In genomic region chr11:12411806-12412727, GRCh38 we compare ENCODE assay signal across 8 cellular contexts. TPM values are rescaled to one million over a fixed set of nuclear protein-coding genes. Genes with fewer than 3 reads are reported as not detected.
DNase-seq lines count a peak whose midpoint lies in the region; ATAC-seq and TF ChIP-seq lines count a peak whose summit lies in the region.

No MANE protein-coding gene starts in this region.

- CTCF ChIA-PET in CD8-positive, alpha-beta T cell (lab: Charles Lee): interaction anchor here (0.8 to 2.1 kb wide), 8 partner anchors 9 to 477 kb away, joined by 3 to 14 read pairs (median 4); no protein-coding TSS in a partner anchor

- H3K9me3 ChIP-seq in CD8-positive, alpha-beta T cell (ENCODE audit: low read length): no peaks in the 10 kb centered on the region
- H3K9me3 ChIP-seq in uterus: no peaks in the 10 kb centered on the region

- TF ChIP-seq POLR2A in uterus (IDR thresholded peaks at IDR 0.05): peak in 1 of 2 donors; percentile 18

- no peak overlapping the region for H3K4me3 Mint-ChIP-seq in CD8-positive, alpha-beta T cell

- ATAC-seq in CD8-positive, alpha-beta T cell: no peak
- ATAC-seq in GM19467 (IDR thresholded peaks at IDR 0.05; ENCODE audit: unreplicated experiment): peak; percentile 74
- ATAC-seq in GM21717 (IDR thresholded peaks at IDR 0.05; ENCODE audit: unreplicated experiment): no peak

- intact Hi-C loops in CD8-positive, alpha-beta T cell (cut with DNase I, micrococcal nuclease): loop anchor here (2.0 to 5.0 kb wide), 2 partner anchors 81 to 480 kb away; no protein-coding TSS in a partner anchor
- intact Hi-C loops in uterus (cut with DNase I; ENCODE audit: low total_unique reads): no loop called here

- H3K4me1 Mint-ChIP-seq in CD8-positive, alpha-beta T cell (ENCODE audit: low read depth): no peaks in the 10 kb centered on the region

- H3K4me3 ChIP-seq in CD8-positive, alpha-beta T cell (ENCODE audit: low read depth, low read length): no peak overlapping the region
- no peak overlapping the region for H3K4me3 ChIP-seq in uterus

- H3K36me3 Mint-ChIP-seq in CD8-positive, alpha-beta T cell: no peaks in the 10 kb centered on the region

- H3K27me3 ChIP-seq in CD8-positive, alpha-beta T cell (ENCODE audit: insufficient read depth, low read length): no peaks in the 10 kb centered on the region
- no peaks in the 10 kb centered on the region for H3K27me3 ChIP-seq in uterus

- no peaks in the 10 kb centered on the region for H3K36me3 ChIP-seq in CD8-positive, alpha-beta T cell (ENCODE audit: insufficient read depth, low read length)
- H3K36me3 ChIP-seq in uterus: no peaks in the 10 kb centered on the region

- no peak overlapping the region for H3K27ac Mint-ChIP-seq in CD8-positive, alpha-beta T cell

- no peaks in the 10 kb centered on the region for H3K9me3 Mint-ChIP-seq in CD8-positive, alpha-beta T cell

- peak; percentile 32 for TF ChIP-seq CTCF in CD8-positive, alpha-beta T cell (IDR thresholded peaks at IDR 0.05)
- peak; percentile 59 to 78 (median 66) for TF ChIP-seq CTCF in uterus (IDR thresholded peaks at IDR 0.05)

- POLR2A ChIA-PET in CD8-positive, alpha-beta T cell (lab: Charles Lee): no interaction called here

- peaks cover 6% of the 10 kb centered on the region for H3K27me3 Mint-ChIP-seq in CD8-positive, alpha-beta T cell (ENCODE audit: low read depth)

- H3K4me1 ChIP-seq in CD8-positive, alpha-beta T cell (ENCODE audit: insufficient read depth, low read length): no peaks in the 10 kb centered on the region
- peaks cover 7 to 23% of the 10 kb centered on the region in 2 donors for H3K4me1 ChIP-seq in uterus

- peak in 3 of 7 experiments; percentile 13 to 21 (median 17) for DNase-seq in CD8-positive, alpha-beta T cell
- DNase-seq in NCI-H1930 (lab: John Stamatoyannopoulos, UW) (peak; percentile 26 to 46), fibroblast of peridontal ligament (ENCODE audit: extremely low read depth) (peak; percentile 97), non-pigmented ciliary epithelial cell (ENCODE audit: low read depth) (peak; percentile 77), uterus (peak; percentile 75 to 80)
- DNase-seq in activated CD4-positive, alpha-beta T cell treated with anti-CD3 and anti-CD28 coated beads, Interleukin-2, amount 50 U/mL, for 1 hour: peak; percentile 20

- H3K27ac ChIP-seq in CD8-positive, alpha-beta T cell (ENCODE audit: low read depth, low read length): no peak overlapping the region
- peak overlapping the region; percentile 89 to 94 for H3K27ac ChIP-seq in uterus

RNA-seq across cellular contexts. Expression of gene PARVA, which starts 34.7 kb away (rescaled TPM):
- total RNA-seq in CD8-positive, alpha-beta T cell: under 1 TPM; 0.06 to 0.24 TPM
- 100 to 1,000 TPM in 1 of 4 donors, 10 to 100 TPM in 3; 52.9 to 188 (median 66.5) TPM for total RNA-seq in uterus

Comparison
In these comparisons a context has a peak if more than half of its experiments do, and no peak if none do; other contexts are left out.
1. RNA of gene PARVA, which starts 34.7 kb away (total RNA-seq): 52.9 to 188 TPM in uterus; 0.06 to 0.24 TPM in CD8-positive, alpha-beta T cell; every median in the first group is over 10 times any median in the second.